In the genomic region with DNA sequence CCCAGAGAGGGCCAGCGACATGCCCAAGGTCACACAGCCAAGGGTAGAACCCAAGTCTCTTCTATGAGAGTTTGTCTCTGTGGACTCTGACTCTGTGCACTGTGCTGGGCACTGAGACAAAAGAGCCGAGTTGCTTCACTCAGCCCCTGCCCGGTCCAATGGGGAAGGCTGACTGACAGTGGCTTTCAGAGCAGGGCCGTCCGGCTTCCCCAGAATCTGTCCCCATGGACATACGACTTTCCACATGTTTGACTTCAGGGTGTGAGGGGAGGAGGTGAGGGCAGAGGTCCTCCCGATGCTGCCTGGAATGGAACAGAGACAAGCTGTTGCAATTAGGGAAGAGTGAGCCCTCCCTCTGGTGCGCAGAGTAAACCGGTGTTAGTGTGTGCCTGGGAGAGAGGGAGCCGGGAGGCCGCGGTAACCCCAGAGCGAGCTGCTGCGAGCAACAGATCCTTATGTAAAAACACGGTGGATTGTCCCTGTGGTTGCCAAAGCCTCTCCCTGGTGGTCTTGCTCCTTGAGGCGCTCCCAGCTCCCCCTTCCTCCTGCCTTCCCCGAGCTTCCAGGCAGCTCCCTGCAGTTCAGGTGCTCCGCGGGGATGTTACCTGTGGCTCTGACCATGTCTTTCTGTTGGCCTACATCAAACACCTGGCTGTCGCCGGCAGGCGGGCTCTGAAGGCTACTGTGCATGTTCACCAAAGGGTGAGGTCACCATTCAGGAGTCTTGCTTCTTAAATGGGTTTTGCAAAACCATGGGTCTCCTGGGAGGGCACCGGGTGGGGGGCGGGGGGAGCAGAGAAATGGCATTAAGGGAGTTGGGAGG, we compare ENCODE assay signal across 1 cellular context.
TF ChIP-seq lines count a peak whose summit lies in the region.

No MANE protein-coding gene starts in this region.

TF ChIP-seq in WTC11, 78 proteins besides CTCF, POLR2A, EP300 and RAD21 (continued from another document):
- TF ChIP-seq ETV6 (CRISPR knock-in tag; IDR thresholded peaks at IDR 0.05) (no peak), FOXP4 (CRISPR knock-in tag; IDR thresholded peaks at IDR 0.05) (no peak), NR2C2 (CRISPR knock-in tag; IDR thresholded peaks at IDR 0.05) (no peak), PRRX2 (CRISPR knock-in tag; IDR thresholded peaks at IDR 0.05) (no peak), ZNF281 (CRISPR knock-in tag; IDR thresholded peaks at IDR 0.05) (no peak), GRHL2 (CRISPR knock-in tag; IDR thresholded peaks at IDR 0.05; ENCODE audit: insufficient replicate concordance, severe bottlenecking) (no peak), ZNF416 (CRISPR knock-in tag; IDR thresholded peaks at IDR 0.05) (no peak), FOXJ3 (CRISPR knock-in tag; IDR thresholded peaks at IDR 0.05; ENCODE audit: borderline replicate concordance) (no peak), USF1 (CRISPR knock-in tag; IDR thresholded peaks at IDR 0.05) (no peak), MXD4 (CRISPR knock-in tag; IDR thresholded peaks at IDR 0.05; ENCODE audit: borderline replicate concordance) (no peak), ATF3 (CRISPR knock-in tag; conservative IDR thresholded peaks at IDR 0.05) (no peak)
- TF ChIP-seq, protein P1, sequence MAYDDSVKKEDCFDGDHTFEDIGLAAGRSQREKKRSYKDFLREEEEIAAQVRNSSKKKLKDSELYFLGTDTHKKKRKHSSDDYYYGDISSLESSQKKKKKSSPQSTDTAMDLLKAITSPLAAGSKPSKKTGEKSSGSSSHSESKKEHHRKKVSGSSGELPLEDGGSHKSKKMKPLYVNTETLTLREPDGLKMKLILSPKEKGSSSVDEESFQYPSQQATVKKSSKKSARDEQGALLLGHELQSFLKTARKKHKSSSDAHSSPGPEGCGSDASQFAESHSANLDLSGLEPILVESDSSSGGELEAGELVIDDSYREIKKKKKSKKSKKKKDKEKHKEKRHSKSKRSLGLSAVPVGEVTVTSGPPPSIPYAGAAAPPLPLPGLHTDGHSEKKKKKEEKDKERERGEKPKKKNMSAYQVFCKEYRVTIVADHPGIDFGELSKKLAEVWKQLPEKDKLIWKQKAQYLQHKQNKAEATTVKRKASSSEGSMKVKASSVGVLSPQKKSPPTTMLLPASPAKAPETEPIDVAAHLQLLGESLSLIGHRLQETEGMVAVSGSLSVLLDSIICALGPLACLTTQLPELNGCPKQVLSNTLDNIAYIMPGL (CRISPR knock-in tag; IDR thresholded peaks at IDR 0.05) = 0 out of 2 replicates have a peak, but pooled peaks have one; percentile 11
- TF ChIP-seq, protein P2, sequence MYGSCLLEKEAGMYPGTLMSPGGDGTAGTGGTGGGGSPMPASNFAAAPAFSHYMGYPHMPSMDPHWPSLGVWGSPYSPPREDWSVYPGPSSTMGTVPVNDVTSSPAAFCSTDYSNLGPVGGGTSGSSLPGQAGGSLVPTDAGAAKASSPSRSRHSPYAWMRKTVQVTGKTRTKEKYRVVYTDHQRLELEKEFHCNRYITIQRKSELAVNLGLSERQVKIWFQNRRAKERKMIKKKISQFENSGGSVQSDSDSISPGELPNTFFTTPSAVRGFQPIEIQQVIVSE (CRISPR knock-in tag; IDR thresholded peaks at IDR 0.05; ENCODE audit: borderline replicate concordance) = no peak
